In the genomic region with DNA sequence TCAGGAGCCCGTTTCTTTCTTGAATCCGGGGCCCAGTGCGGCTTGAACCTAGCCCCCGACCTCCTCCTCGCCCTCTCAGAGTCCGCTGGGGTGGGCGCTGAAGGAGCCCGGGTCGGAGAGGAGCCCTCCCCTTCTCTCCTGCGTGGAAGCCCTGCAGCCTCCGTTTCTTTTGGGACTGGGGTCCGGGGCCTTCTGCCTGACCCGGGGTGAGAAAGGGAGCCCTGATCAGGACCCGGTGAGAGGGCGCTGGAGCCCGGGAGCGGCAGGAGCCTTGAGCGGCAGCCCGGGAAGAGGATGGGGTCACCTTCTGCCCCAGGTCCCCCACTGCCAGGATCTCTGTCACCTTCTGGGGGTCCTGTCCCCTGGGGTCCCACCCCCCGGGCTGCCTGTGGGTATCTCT, we compare ENCODE assay signal across 12 cellular contexts.
DNase-seq lines count a peak whose midpoint lies in the region; ATAC-seq and TF ChIP-seq lines count a peak whose summit lies in the region.
"Had no signal": no experiment of that assay in that cellular context is flagged by ENCODE, and none has a peak within 500 bp of the region (broad histone marks: within the 10 kb centered on the region; RNA-seq: fewer than 3 reads in every experiment).

No MANE protein-coding gene starts in this region.

- ATAC-seq in gastroesophageal sphincter: no peak
- no peak for ATAC-seq in left colon
- no peak for ATAC-seq in HG02970 (IDR thresholded peaks at IDR 0.05; ENCODE audit: low FRiP score, unreplicated experiment)
- no peak for ATAC-seq in T-helper 17 cell
- ATAC-seq: effector memory CD8-positive, alpha-beta T cell had no signal

- no peak for DNase-seq in GM23248
- DNase-seq in testis: no peak
- DNase-seq in left colon: no peak
- no peak for DNase-seq in MV-4-11 (lab: John Stamatoyannopoulos, UW)
- no peak for DNase-seq in T-helper 17 cell
- DNase-seq: Calu3; effector memory CD8-positive, alpha-beta T cell; KG1; NCI-H2171 had no signal

- H3K27ac ChIP-seq in GM23248: no peak overlapping the region
- H3K27ac ChIP-seq in gastroesophageal sphincter: no peak overlapping the region
- no peak overlapping the region for H3K27ac ChIP-seq in testis

- H3K79me2 ChIP-seq in GM23248 (ENCODE audit: insufficient read depth): no peaks in the 10 kb centered on the region

- TF ChIP-seq CTCF in WI38 (IDR thresholded peaks at IDR 0.05; ENCODE audit: low read depth, low read length) (no peak), gastroesophageal sphincter (IDR thresholded peaks at IDR 0.05) (no peak), testis (IDR thresholded peaks at IDR 0.05) (no peak)

- in situ Hi-C loops in GM23248 (cut with MboI): no loop called here

- no peaks in the 10 kb centered on the region for H3K27me3 ChIP-seq in GM23248 (replicated peaks; ENCODE audit: insufficient read depth)
- peaks cover 33% of the 10 kb centered on the region for H3K27me3 ChIP-seq in gastroesophageal sphincter
- H3K27me3 ChIP-seq in testis: no peaks in the 10 kb centered on the region

- peaks cover 3% of the 10 kb centered on the region for H3K4me1 Mint-ChIP-seq in T-helper 17 cell

- H3F3A ChIP-seq in GM23248 (ENCODE audit: insufficient read depth): no peaks in the 10 kb centered on the region

- no peak overlapping the region for H3K4me2 ChIP-seq in GM23248 (ENCODE audit: unreplicated experiment)

- H3K4me3 ChIP-seq in GM23248 (peak overlapping the region; percentile 63), WI38 (ENCODE audit: low read depth, low read length) (peak overlapping the region; percentile 78), gastroesophageal sphincter (peak overlapping the region; percentile 13 to 39), testis (peak overlapping the region; percentile 53 to 56)

- no peaks in the 10 kb centered on the region for H4K20me1 ChIP-seq in GM23248 (ENCODE audit: insufficient read depth)

- no peaks in the 10 kb centered on the region for H3K4me1 ChIP-seq in GM23248 (ENCODE audit: insufficient read depth)
- no peaks in the 10 kb centered on the region for H3K4me1 ChIP-seq in gastroesophageal sphincter
- no peaks in the 10 kb centered on the region for H3K4me1 ChIP-seq in testis

- H3K9ac ChIP-seq in GM23248: peak overlapping the region; percentile 25

- H3K36me3 ChIP-seq in GM23248 (ENCODE audit: low read depth) (no peaks in the 10 kb centered on the region), gastroesophageal sphincter (no peaks in the 10 kb centered on the region), testis (ENCODE audit: low read depth, missing control alignments) (no peaks in the 10 kb centered on the region)

- H3K9me3 ChIP-seq in GM23248 (ENCODE audit: low read depth) (no peaks in the 10 kb centered on the region), gastroesophageal sphincter (no peaks in the 10 kb centered on the region), testis (no peaks in the 10 kb centered on the region), T-helper 17 cell (ENCODE audit: control insufficient read depth, low read length, poor library complexity, severe bottlenecking) (no peaks in the 10 kb centered on the region)

- H3K36me3 Mint-ChIP-seq in T-helper 17 cell (ENCODE audit: low read depth): no peaks in the 10 kb centered on the region

- no peak overlapping the region for H3K4me3 Mint-ChIP-seq in T-helper 17 cell

- 10 to 13% methylated on average over 19 to 20 of the region's 20 CpGs for WGBS in GM23248 (ENCODE audit: low coverage in 1 of 2, low lambda C conversion rate in 2 of 2, missing lambda C conversion rate in 2 of 2), 2 experiments
- WGBS in gastroesophageal sphincter (ENCODE audit: low coverage in 1 of 2), 2 donors: 40 to 80% methylated on average over 1 of the region's 20 CpGs
- 5 to 6% methylated on average over 17 to 18 of the region's 20 CpGs for WGBS in testis, 2 donors

- no peak for TF ChIP-seq EP300 in gastroesophageal sphincter (IDR thresholded peaks at IDR 0.05)

- no peak overlapping the region for H3K27ac Mint-ChIP-seq in T-helper 17 cell
- H3K27ac Mint-ChIP-seq: effector memory CD8-positive, alpha-beta T cell had no signal

- TF ChIP-seq POLR2A in gastroesophageal sphincter (IDR thresholded peaks at IDR 0.05) (no peak), testis (IDR thresholded peaks at IDR 0.05) (no peak)

- H2AFZ ChIP-seq in GM23248: peak overlapping the region; percentile 62; the same call in 1 of the 2 replicates

- peaks cover 60% of the 10 kb centered on the region for H3K27me3 Mint-ChIP-seq in T-helper 17 cell

- H3K9me2 ChIP-seq in GM23248 (ENCODE audit: insufficient read depth): no peaks in the 10 kb centered on the region

- intact Hi-C loops in testis (cut with DNase I; ENCODE audit: low total_unique reads) (no loop called here), left colon (cut with DNase I, micrococcal nuclease) (no loop called here)

Comparison
In these comparisons a context has a peak if more than half of its experiments do, and no peak if none do; other contexts are left out.
1. H3K4me3 ChIP-seq: peak in every context shown above with its lines; median percentile 78 in WI38; 63 in GM23248; 54 in testis; 26 in gastroesophageal sphincter.